ENCODE assay signal across 12 cellular contexts in genomic region chr15:77029166-77030041, GRCh38. TPM values are rescaled to one million over a fixed set of nuclear protein-coding genes. Genes with fewer than 3 reads are reported as not detected.
A peak's percentile ranks its signal among the peaks of the same experiment; 100 is the strongest.
DNase-seq lines count a peak whose midpoint lies in the region; ATAC-seq, FAIRE-seq and TF ChIP-seq lines count a peak whose summit lies in the region.
"Had no signal": no experiment of that assay in that cellular context is flagged by ENCODE, and none has a peak within 500 bp of the region (broad histone marks: within the 10 kb centered on the region; RNA-seq: fewer than 3 reads in every experiment).

No MANE protein-coding gene starts in this region.

- peaks cover 15% of the 10 kb centered on the region for H3K36me3 Mint-ChIP-seq in activated B cell treated with CpG ODN at 0.5 μM for 24 hours (ENCODE audit: low read depth)

- TF ChIP-seq CTCF in activated B cell treated with CpG ODN at 0.5 μM for 24 hours (IDR thresholded peaks at IDR 0.05), result no peak

- H3K9me3 Mint-ChIP-seq in activated B cell treated with CpG ODN at 0.5 μM for 24 hours, result no peaks in the 10 kb centered on the region

- no peak overlapping the region for H3K27ac Mint-ChIP-seq in activated B cell treated with CpG ODN at 0.5 μM for 24 hours

- H3K27me3 ChIP-seq in small intestine (ENCODE audit: control insufficient read depth in 2 of 2, insufficient read depth in 2 of 2, low read length in 2 of 2), result no peaks in the 10 kb centered on the region

- no peak overlapping the region for H3K27ac ChIP-seq in small intestine (ENCODE audit: low read depth in 1 of 2, low read length in 1 of 2)

- no peak overlapping the region for H3K4me3 ChIP-seq in small intestine (ENCODE audit: low read depth in 1 of 2, low read length in 2 of 2)

- H3K9me3 ChIP-seq in small intestine (ENCODE audit: control insufficient read depth, low read depth), result no peaks in the 10 kb centered on the region

- DNase-seq in activated CD4-positive, CD25-positive, alpha-beta regulatory T cell treated with anti-CD3 and anti-CD28 coated beads, Interleukin-2, amount 50 U/mL, for 72 hours, result peak; percentile 25
- DNase-seq in activated B cell treated with CpG ODN at 0.5 μM for 24 hours (peak; percentile 12), left ventricle myocardium superior (peak; percentile 21), small intestine (peak; percentile 62), cerebellar nuclear complex (lab: John Stamatoyannopoulos, UW) (no peak), NCI-H446 (lab: John Stamatoyannopoulos, UW) (no peak), anterior cingulate cortex (lab: John Stamatoyannopoulos, UW) (no peak)
- DNase-seq: NCI-H1417 had no signal

- peaks cover 21% of the 10 kb centered on the region for H3K4me1 Mint-ChIP-seq in activated B cell treated with CpG ODN at 0.5 μM for 24 hours

- 33 to 73% (median 65%) methylated on average over 21 of the region's 21 CpGs for WGBS in small intestine, 3 donors

- ATAC-seq in activated CD4-positive, CD25-positive, alpha-beta regulatory T cell treated with anti-CD3 and anti-CD28 coated beads, Interleukin-2, amount 50 U/mL, for 24 hours, result no peak
- no peak for ATAC-seq in activated B cell treated with CpG ODN at 0.5 μM for 24 hours (ENCODE audit: low read depth)
- no peak for ATAC-seq in left ventricle myocardium superior

- CTCF ChIA-PET in activated B cell treated with CpG ODN at 0.5 μM for 24 hours (lab: Charles Lee), result interaction anchor here (1.2 to 4.4 kb wide), 2 partner anchors 56 to 126 kb away, joined by 5 to 29 read pairs; no protein-coding TSS in a partner anchor

- H3K27me3 Mint-ChIP-seq in activated B cell treated with CpG ODN at 0.5 μM for 24 hours, result no peaks in the 10 kb centered on the region

- H3K4me1 ChIP-seq in small intestine (ENCODE audit: control insufficient read depth in 2 of 2, insufficient read depth in 1 of 2, low read depth in 1 of 2, low read length in 1 of 2), result no peaks in the 10 kb centered on the region

- POLR2A ChIA-PET in activated B cell treated with CpG ODN at 0.5 μM for 24 hours (lab: Charles Lee), result no interaction called here

- no peaks in the 10 kb centered on the region for H3K36me3 ChIP-seq in small intestine (ENCODE audit: control insufficient read depth in 2 of 2, insufficient read depth in 2 of 2, low read length in 2 of 2)

- intact Hi-C loops in activated B cell treated with CpG ODN at 0.5 μM for 24 hours (cut with micrococcal nuclease), result no loop called here
- intact Hi-C loops in left ventricle myocardium superior (cut with micrococcal nuclease), result no loop called here

- no peak overlapping the region for H3K4me3 Mint-ChIP-seq in activated B cell treated with CpG ODN at 0.5 μM for 24 hours

- FAIRE-seq in small intestine (lab: Jason Lieb, UNC), result no peak
- FAIRE-seq: A204.1, GM18507 had no signal

RNA-seq across cellular contexts. Expression of gene PSTPIP1, which starts 34.5 kb away (rescaled TPM):
- 33.7 and 42.7 TPM in 2 replicates for total RNA-seq in activated B cell treated with CpG ODN at 0.5 μM for 24 hours
- 2.4 TPM for total RNA-seq in left ventricle myocardium superior
- polyA plus RNA-seq in small intestine, result 10 to 100 TPM in 1 of 3 donors, 1 to 10 TPM in 2; 1.8 to 17.0 (median 4.1) TPM
- total RNA-seq: myocyte had no signal

RNA-seq across cellular contexts. Expression of gene TSPAN3, which starts 41.5 kb away (rescaled TPM):
- total RNA-seq in activated B cell treated with CpG ODN at 0.5 μM for 24 hours, result 104 and 113 TPM in 2 replicates
- total RNA-seq in left ventricle myocardium superior, result 97.1 TPM
- polyA plus RNA-seq in small intestine, result 100 to 1,000 TPM; 263 to 352 (median 334) TPM

Comparison
In these comparisons a context has a peak if more than half of its experiments do, and no peak if none do; other contexts are left out.
1. DNase-seq: peak in activated CD4-positive, CD25-positive, alpha-beta regulatory T cell treated with anti-CD3 and anti-CD28 coated beads, Interleukin-2, amount 50 U/mL, for 72 hours (single experiment), activated B cell treated with CpG ODN at 0.5 μM for 24 hours (single experiment), left ventricle myocardium superior (single experiment) and small intestine (single experiment); none in cerebellar nuclear complex (0 of 2), NCI-H446 (0 of 2) and anterior cingulate cortex (0 of 58).
2. RNA of gene PSTPIP1, which starts 34.5 kb away (total RNA-seq): 33.7 to 42.7 TPM in activated B cell treated with CpG ODN at 0.5 μM for 24 hours; 2.4 TPM in left ventricle myocardium superior (single experiment); every median in the first group is over 10 times any median in the second.